ENCODE assay signal across 9 cellular contexts in genomic region chr7:23183279-23184012, GRCh38. TPM values are rescaled to one million over a fixed set of nuclear protein-coding genes. Genes with fewer than 3 reads are reported as not detected.
DNase-seq lines count a peak whose midpoint lies in the region; ATAC-seq and TF ChIP-seq lines count a peak whose summit lies in the region.
"Had no signal": no experiment of that assay in that cellular context is flagged by ENCODE, and none has a peak within 500 bp of the region (broad histone marks: within the 10 kb centered on the region; RNA-seq: fewer than 3 reads in every experiment).

No MANE protein-coding gene starts in this region.

- no peak for ATAC-seq in Right ventricle myocardium superior (ENCODE audit: poor library complexity)
- ATAC-seq in GM21723 (IDR thresholded peaks at IDR 0.05; ENCODE audit: unreplicated experiment) = no peak
- no peak for ATAC-seq in GM21528 (IDR thresholded peaks at IDR 0.05; ENCODE audit: low FRiP score, unreplicated experiment)

- TF ChIP-seq CTCF in cardiac muscle cell (IDR thresholded peaks at IDR 0.05; ENCODE audit: low read depth, low read length) (no peak), fibroblast of mammary gland (conservative IDR thresholded peaks at IDR 0.05; ENCODE audit: control insufficient read depth, insufficient read depth, low read depth, low read length) (no peak), suprapubic skin (IDR thresholded peaks at IDR 0.05) (no peak)

- H3K9me3 ChIP-seq in cardiac muscle cell (ENCODE audit: low read depth) = no peaks in the 10 kb centered on the region
- no peaks in the 10 kb centered on the region for H3K9me3 ChIP-seq in suprapubic skin

- H3K27ac ChIP-seq in cardiac muscle cell (no peak overlapping the region), suprapubic skin (no peak overlapping the region)

- H3K4me3 ChIP-seq in cardiac muscle cell (peak overlapping the region; percentile 79), fibroblast of mammary gland (ENCODE audit: control insufficient read depth, low read depth, low read length) (peak overlapping the region; percentile 93), suprapubic skin (peak overlapping the region; percentile 81)

- H3K4me1 ChIP-seq in cardiac muscle cell (ENCODE audit: low read depth) = peaks cover 12% of the 10 kb centered on the region
- peaks cover 33% of the 10 kb centered on the region for H3K4me1 ChIP-seq in suprapubic skin

- TF ChIP-seq EP300 in suprapubic skin (IDR thresholded peaks at IDR 0.05) = no peak

- TF ChIP-seq POLR2A in suprapubic skin (IDR thresholded peaks at IDR 0.05) = no peak

- H3K36me3 ChIP-seq in cardiac muscle cell (peaks cover 29% of the 10 kb centered on the region), suprapubic skin (peaks cover 7% of the 10 kb centered on the region)

- intact Hi-C loops in Right ventricle myocardium superior (cut with DNase I) = loop anchor here (5.0 kb wide), 1 partner anchor 76 kb away; the partner anchor contains the start of gene KLHL7

- 94% methylated on average over 20 of the region's 20 CpGs for WGBS in suprapubic skin

- in situ Hi-C loops in SK-MEL-5 (cut with HindIII; ENCODE audit: low pct_unique_long_range_greater_than_20kb, low sequenced_read_pairs) = no loop called here

- H3K27me3 ChIP-seq in cardiac muscle cell (no peaks in the 10 kb centered on the region), suprapubic skin (no peaks in the 10 kb centered on the region)

- DNase-seq in cardiac muscle cell (ENCODE audit: low read depth in 1 of 2, low spot score in 1 of 2) (no peak), Right ventricle myocardium superior (no peak), SK-MEL-5 (ENCODE audit: low read depth, low spot score) (peak; percentile 17), fibroblast of mammary gland (ENCODE audit: low read depth) (no peak), suprapubic skin (ENCODE audit: low spot score in 2 of 2) (no peak), middle frontal gyrus (ENCODE audit: extremely low spot score, low spot score) (no peak)
- DNase-seq: amniotic stem cell had no signal

RNA-seq across cellular contexts. Expression of gene NUP42, which starts 1.6 kb away (rescaled TPM):
- total RNA-seq in cardiac muscle cell = 27.3 and 28.2 TPM in 2 replicates
- 26.5 and 34.0 TPM in 2 replicates for polyA plus RNA-seq in cardiac muscle cell
- total RNA-seq in Right ventricle myocardium superior = 19.7 TPM
- 86.5 and 93.5 TPM in 2 replicates for total RNA-seq in SK-MEL-5 (2014; rRNA removed; shearing (Covaris generic))
- 67.5 and 76.7 TPM in 2 replicates for polyA plus RNA-seq in SK-MEL-5 (2015; cell fraction: cytosol; rRNA removed)
- polyA plus RNA-seq in SK-MEL-5 (2015; cell fraction: nucleus; rRNA removed) = 201 and 226 TPM in 2 replicates
- 10 to 100 TPM; 34.4 to 46.6 (median 38.0) TPM for total RNA-seq in suprapubic skin
